Comparison of ENCODE assay signal across 31 cellular contexts in the genomic region with DNA sequence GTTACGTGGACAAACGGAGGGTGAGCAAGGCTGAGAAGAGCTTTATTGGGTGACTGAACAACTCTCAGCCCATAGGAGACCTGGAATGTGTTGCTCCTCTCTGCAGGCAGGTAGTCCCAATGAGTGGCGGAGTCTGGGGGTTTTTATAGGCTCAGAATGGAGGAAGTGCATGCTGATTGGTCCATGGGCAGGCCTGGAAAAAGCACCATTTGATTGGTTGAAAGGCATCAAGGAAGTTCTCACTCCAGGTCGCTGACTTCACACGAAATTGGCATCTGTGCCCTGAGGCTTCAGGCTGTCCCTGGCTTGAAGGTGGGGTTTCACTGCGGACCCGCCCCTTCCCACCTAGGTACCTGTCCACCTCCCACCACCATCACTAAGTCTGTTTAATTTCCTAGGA.
"Had no signal": no experiment of that assay in that cellular context is flagged by ENCODE, and none has a peak within 500 bp of the region (broad histone marks: within the 10 kb centered on the region; RNA-seq: fewer than 3 reads in every experiment).

No MANE protein-coding gene starts in this region.

- H3K27me3 Mint-ChIP-seq: activated B cell treated with CpG ODN at 0.5 μM for 24 hours; activated CD4-positive, alpha-beta memory T cell treated with anti-CD3 and anti-CD28 coated beads for 36 hours; activated CD4-positive, alpha-beta T cell treated with anti-CD3 and anti-CD28 coated beads, Interleukin-2, amount 10 ng/mL, durations not matched to agents 7 days and 5 days; activated naive CD8-positive, alpha-beta T cell treated with anti-CD3 and anti-CD28 coated beads, Interleukin-2, amount 50 U/mL, for 24 hours; brain had no signal

- H3K4me3 ChIP-seq: ascending aorta had no signal

- H3K27ac ChIP-seq: ascending aorta had no signal

- H3K4me2 ChIP-seq: SK-N-SH had no signal

- H3K4me3 Mint-ChIP-seq: activated B cell treated with CpG ODN at 0.5 μM for 24 hours; activated CD4-positive, alpha-beta memory T cell treated with anti-CD3 and anti-CD28 coated beads for 36 hours; activated CD4-positive, alpha-beta T cell treated with anti-CD3 and anti-CD28 coated beads, Interleukin-2, amount 10 ng/mL, durations not matched to agents 7 days and 5 days; activated naive CD8-positive, alpha-beta T cell treated with anti-CD3 and anti-CD28 coated beads, Interleukin-2, amount 50 U/mL, for 24 hours; activated T-cell treated with anti-CD3 and anti-CD28 coated beads, Interleukin-2, amount 50 U/mL, for 4 hours; brain; T-helper 1 cell treated with Interleukin-12 subunit alpha and Interleukin-12 subunit beta and Interleukin-4 antibody, amounts not matched to agents 30 μg/mL and 1 μg/mL, for 36 hours had no signal

- H3K9me2 ChIP-seq: SK-N-SH had no signal

- H3K36me3 Mint-ChIP-seq: activated CD4-positive, alpha-beta memory T cell treated with anti-CD3 and anti-CD28 coated beads for 36 hours; activated naive CD4-positive, alpha-beta T cell treated with anti-CD3 and anti-CD28 coated beads, Interleukin-2, amount 50 U/mL, for 72 hours; brain had no signal

- H3K27me3 ChIP-seq: ascending aorta had no signal

- H3K9me3 Mint-ChIP-seq: activated B cell treated with CpG ODN at 0.5 μM for 24 hours; activated CD4-positive, alpha-beta memory T cell treated with anti-CD3 and anti-CD28 coated beads for 36 hours; activated CD4-positive, alpha-beta T cell treated with anti-CD3 and anti-CD28 coated beads, Interleukin-2, amount 10 ng/mL, durations not matched to agents 7 days and 5 days; activated naive CD4-positive, alpha-beta T cell treated with anti-CD3 and anti-CD28 coated beads, Interleukin-2, amount 50 U/mL, for 72 hours; activated naive CD8-positive, alpha-beta T cell treated with anti-CD3 and anti-CD28 coated beads, Interleukin-2, amount 50 U/mL, for 24 hours; activated T-cell treated with anti-CD3 and anti-CD28 coated beads, Interleukin-2, amount 50 U/mL, for 4 hours; T-helper 1 cell treated with Interleukin-12 subunit alpha and Interleukin-12 subunit beta and Interleukin-4 antibody, amounts not matched to agents 30 μg/mL and 1 μg/mL, for 36 hours had no signal

- H3K9ac ChIP-seq: SK-N-SH had no signal

- DNase-seq: activated B cell treated with CpG ODN at 0.5 μM for 24 hours; activated CD4-positive, alpha-beta memory T cell treated with anti-CD3 and anti-CD28 coated beads for 36 hours; activated CD4-positive, alpha-beta T cell treated with anti-CD3 and anti-CD28 coated beads for 1 hour; activated CD4-positive, alpha-beta T cell treated with anti-CD3 and anti-CD28 coated beads, Interleukin-2, amount 10 ng/mL, durations not matched to agents 7 days and 5 days; activated CD8-positive, alpha-beta memory T cell treated with anti-CD3 and anti-CD28 coated beads for 24 hours; activated effector memory CD4-positive, alpha-beta T cell treated with anti-CD3 and anti-CD28 coated beads, Interleukin-2, amount 50 U/mL, for 16 hours; activated naive CD4-positive, alpha-beta T cell treated with Interleukin-2 at 50 U/mL for 16 hours; activated naive CD8-positive, alpha-beta T cell treated with anti-CD3 and anti-CD28 coated beads, Interleukin-2, amount 50 U/mL, for 24 hours; activated T-cell treated with anti-CD3 and anti-CD28 coated beads, Interleukin-2, amount 50 U/mL, for 4 hours; amniotic stem cell; KG1; NCI-H1092; NCI-H1417 treated with DMSO at 0.1 percent for 48 hours; NCI-H1694; NCI-H2029; NCI-H2107; NCI-H2171 treated with DMSO at 0.1 percent for 48 hours; NCI-H345; NCI-H510A; NCI-H526 treated with DMSO at 0.1 percent for 48 hours; NK-92 treated with Interleukin-12 subunit alpha and Interleukin-12 subunit beta, amount 100 ng/mL, for 24 hours; OCI-M1; RPMI8226; SK-N-SH; T-helper 9 cell had no signal

- H3K4me1 ChIP-seq: ascending aorta had no signal

- H3K9me3 ChIP-seq: ascending aorta, SK-N-SH had no signal

- H3K27ac Mint-ChIP-seq: activated B cell treated with CpG ODN at 0.5 μM for 24 hours; activated CD4-positive, alpha-beta memory T cell treated with anti-CD3 and anti-CD28 coated beads for 36 hours; activated naive CD4-positive, alpha-beta T cell treated with anti-CD3 and anti-CD28 coated beads, Interleukin-2, amount 50 U/mL, for 72 hours; activated naive CD8-positive, alpha-beta T cell treated with anti-CD3 and anti-CD28 coated beads, Interleukin-2, amount 50 U/mL, for 24 hours; brain; T-helper 1 cell treated with Interleukin-12 subunit alpha and Interleukin-12 subunit beta and Interleukin-4 antibody, amounts not matched to agents 30 μg/mL and 1 μg/mL, for 36 hours had no signal

- H3K36me3 ChIP-seq: ascending aorta had no signal

- ATAC-seq: activated naive CD4-positive, alpha-beta T cell treated with anti-CD3 and anti-CD28 coated beads, Interleukin-2, amount 50 U/mL, for 72 hours; activated naive CD8-positive, alpha-beta T cell treated with anti-CD3 and anti-CD28 coated beads, Interleukin-2, amount 50 U/mL, for 24 hours; activated T-cell treated with anti-CD3 and anti-CD28 coated beads, Interleukin-2, amount 50 U/mL, for 4 hours; Panc1; Right ventricle myocardium inferior had no signal
